1 cellular context compared by ENCODE assay signal in the genomic region with DNA sequence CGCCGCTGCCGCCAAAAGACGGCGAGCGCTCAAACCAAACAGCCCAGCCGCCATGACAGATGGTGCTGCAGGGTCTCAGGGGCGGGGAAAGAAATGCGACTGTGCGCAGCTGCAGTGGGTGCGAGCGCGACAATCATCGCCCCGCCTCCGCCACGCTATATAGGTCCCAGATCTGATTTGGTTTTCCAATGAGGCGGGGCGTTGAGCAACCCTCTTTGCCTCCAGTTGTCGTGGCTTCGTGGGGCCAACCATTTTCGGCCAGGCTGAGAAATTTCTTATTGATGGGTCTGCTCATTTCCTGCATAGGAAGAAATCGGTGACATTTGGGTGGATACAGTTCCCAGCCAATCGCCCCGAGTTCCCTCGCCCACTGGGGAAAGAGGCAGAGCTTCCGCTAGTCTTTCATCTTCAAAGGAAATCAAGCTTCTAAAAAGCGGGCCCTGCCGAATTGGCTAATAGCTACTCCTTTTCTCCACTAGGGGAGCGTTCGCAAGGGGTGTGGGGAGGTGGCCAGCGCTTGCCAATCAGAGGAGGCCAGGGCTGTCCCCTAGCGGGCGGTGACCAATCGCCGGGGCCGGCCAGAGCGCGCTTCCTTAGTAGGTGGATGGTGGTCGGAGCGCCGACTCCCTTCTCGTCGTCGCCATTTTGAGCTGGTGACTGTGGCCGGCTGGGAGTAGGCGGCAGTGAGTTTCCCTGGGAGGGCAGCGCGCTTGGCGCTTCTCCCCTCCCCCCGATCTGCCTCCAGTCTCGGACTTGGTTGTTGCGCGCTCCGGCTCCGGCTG.
TF ChIP-seq lines count a peak whose summit lies in the region.

Gene NDUFB11, minus strand, starts transcription at position 77 of the 782 bp plus-strand sequence. Its CDS starts 23 bp downstream, at position 54.
Gene RBM10, plus strand, starts transcription at position 596 of the 782 bp plus-strand sequence. CDS start 2,261 bp downstream, outside the sequence.

TF ChIP-seq in K562, 482 proteins besides CTCF, POLR2A, EP300 and RAD21 (continued from another document and continues in another):
- peak; percentile 47; the same call in 1 of the 2 replicates for TF ChIP-seq ZNF175 (CRISPR knock-in tag; IDR thresholded peaks at IDR 0.05; ENCODE audit: low read depth)
- TF ChIP-seq ZBED1 (IDR thresholded peaks at IDR 0.05): no peak
- TF ChIP-seq ZNF436 (CRISPR knock-in tag; IDR thresholded peaks at IDR 0.05): no peak
- no peak for TF ChIP-seq XRCC5 (IDR thresholded peaks at IDR 0.05; ENCODE audit: low read depth, low read length)
- peak; percentile 67 for TF ChIP-seq KDM5B (IDR thresholded peaks at IDR 0.05; ENCODE audit: insufficient replicate concordance, low read depth, low read length)
- TF ChIP-seq CAMTA2 (CRISPR knock-in tag; conservative IDR thresholded peaks at IDR 0.05): no peak
- no peak for TF ChIP-seq THRA (IDR thresholded peaks at IDR 0.05)
- peak; percentile 92 for TF ChIP-seq CEBPB (tag; IDR thresholded peaks at IDR 0.05)
- peak; percentile 95 for TF ChIP-seq EP400 (IDR thresholded peaks at IDR 0.05)
- no peak for TF ChIP-seq PHB2 (IDR thresholded peaks at IDR 0.05; ENCODE audit: low read depth)
- no peak for TF ChIP-seq ATF1 (CRISPR knock-in tag; IDR thresholded peaks at IDR 0.05)
- TF ChIP-seq ATF1 (tag; IDR thresholded peaks at IDR 0.05): peak; percentile 77
- TF ChIP-seq NFIC (IDR thresholded peaks at IDR 0.05): 0 out of 2 replicates have a peak, but pooled peaks have one; percentile 4
- TF ChIP-seq, protein P1, sequence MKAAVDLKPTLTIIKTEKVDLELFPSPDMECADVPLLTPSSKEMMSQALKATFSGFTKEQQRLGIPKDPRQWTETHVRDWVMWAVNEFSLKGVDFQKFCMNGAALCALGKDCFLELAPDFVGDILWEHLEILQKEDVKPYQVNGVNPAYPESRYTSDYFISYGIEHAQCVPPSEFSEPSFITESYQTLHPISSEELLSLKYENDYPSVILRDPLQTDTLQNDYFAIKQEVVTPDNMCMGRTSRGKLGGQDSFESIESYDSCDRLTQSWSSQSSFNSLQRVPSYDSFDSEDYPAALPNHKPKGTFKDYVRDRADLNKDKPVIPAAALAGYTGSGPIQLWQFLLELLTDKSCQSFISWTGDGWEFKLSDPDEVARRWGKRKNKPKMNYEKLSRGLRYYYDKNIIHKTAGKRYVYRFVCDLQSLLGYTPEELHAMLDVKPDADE (conservative IDR thresholded peaks at IDR 0.05; ENCODE audit: control insufficient read depth, low read depth, low read length): no peak
- TF ChIP-seq, protein P2, sequence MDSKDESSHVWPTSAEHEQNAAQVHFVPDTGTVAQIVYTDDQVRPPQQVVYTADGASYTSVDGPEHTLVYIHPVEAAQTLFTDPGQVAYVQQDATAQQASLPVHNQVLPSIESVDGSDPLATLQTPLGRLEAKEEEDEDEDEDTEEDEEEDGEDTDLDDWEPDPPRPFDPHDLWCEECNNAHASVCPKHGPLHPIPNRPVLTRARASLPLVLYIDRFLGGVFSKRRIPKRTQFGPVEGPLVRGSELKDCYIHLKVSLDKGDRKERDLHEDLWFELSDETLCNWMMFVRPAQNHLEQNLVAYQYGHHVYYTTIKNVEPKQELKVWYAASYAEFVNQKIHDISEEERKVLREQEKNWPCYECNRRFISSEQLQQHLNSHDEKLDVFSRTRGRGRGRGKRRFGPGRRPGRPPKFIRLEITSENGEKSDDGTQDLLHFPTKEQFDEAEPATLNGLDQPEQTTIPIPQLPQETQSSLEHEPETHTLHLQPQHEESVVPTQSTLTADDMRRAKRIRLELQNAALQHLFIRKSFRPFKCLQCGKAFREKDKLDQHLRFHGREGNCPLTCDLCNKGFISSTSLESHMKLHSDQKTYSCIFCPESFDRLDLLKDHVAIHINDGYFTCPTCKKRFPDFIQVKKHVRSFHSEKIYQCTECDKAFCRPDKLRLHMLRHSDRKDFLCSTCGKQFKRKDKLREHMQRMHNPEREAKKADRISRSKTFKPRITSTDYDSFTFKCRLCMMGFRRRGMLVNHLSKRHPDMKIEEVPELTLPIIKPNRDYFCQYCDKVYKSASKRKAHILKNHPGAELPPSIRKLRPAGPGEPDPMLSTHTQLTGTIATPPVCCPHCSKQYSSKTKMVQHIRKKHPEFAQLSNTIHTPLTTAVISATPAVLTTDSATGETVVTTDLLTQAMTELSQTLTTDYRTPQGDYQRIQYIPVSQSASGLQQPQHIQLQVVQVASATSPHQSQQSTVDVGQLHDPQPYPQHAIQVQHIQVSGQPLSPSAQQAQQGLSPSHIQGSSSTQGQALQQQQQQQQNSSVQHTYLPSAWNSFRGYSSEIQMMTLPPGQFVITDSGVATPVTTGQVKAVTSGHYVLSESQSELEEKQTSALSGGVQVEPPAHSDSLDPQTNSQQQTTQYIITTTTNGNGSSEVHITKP (IDR thresholded peaks at IDR 0.05; ENCODE audit: partially characterized antibody): peak; percentile 90
- no peak for TF ChIP-seq IRF2 (CRISPR knock-in tag; IDR thresholded peaks at IDR 0.05)
- no peak for TF ChIP-seq CCAR2 (IDR thresholded peaks at IDR 0.05; ENCODE audit: low read depth, low read length)
- peak; percentile 92 for TF ChIP-seq TAF1 (IDR thresholded peaks at IDR 0.05; ENCODE audit: control insufficient read depth, extremely low read depth, insufficient read depth, low read length, severe bottlenecking)
- TF ChIP-seq NRF1 (conservative IDR thresholded peaks at IDR 0.05 in 1 of 2, IDR thresholded peaks at IDR 0.05 in 1 of 2): peak; percentile 94
- peak; percentile 74 for TF ChIP-seq ASH1L (IDR thresholded peaks at IDR 0.05; ENCODE audit: borderline replicate concordance, low read depth, partially characterized antibody)
- no peak for TF ChIP-seq HNRNPL (IDR thresholded peaks at IDR 0.05; ENCODE audit: low read depth, low read length)
- TF ChIP-seq NR2F6 (CRISPR knock-in tag; IDR thresholded peaks at IDR 0.05): no peak
- TF ChIP-seq ZNF395 (CRISPR knock-in tag; IDR thresholded peaks at IDR 0.05): no peak
- TF ChIP-seq ZNF124 (CRISPR knock-in tag; IDR thresholded peaks at IDR 0.05): no peak
- TF ChIP-seq WHSC1 (IDR thresholded peaks at IDR 0.05; ENCODE audit: low read length): no peak
- TF ChIP-seq ZNF79 (CRISPR knock-in tag; IDR thresholded peaks at IDR 0.05; ENCODE audit: low read depth): no peak
- TF ChIP-seq ZFP91 (CRISPR knock-in tag; IDR thresholded peaks at IDR 0.05): no peak
- no peak for TF ChIP-seq HNRNPH1 (optimal IDR thresholded peaks at IDR 0.05; ENCODE audit: low read depth, low read length)
- peak in 1 of 2 experiments; percentile 66; a peak in 2 of 4 replicates for TF ChIP-seq NONO (IDR thresholded peaks at IDR 0.05; ENCODE audit: low read depth in 2 of 2, low read length in 1 of 2)
- TF ChIP-seq ZBTB7A (IDR thresholded peaks at IDR 0.05; ENCODE audit: borderline replicate concordance, control insufficient read depth, low read depth, low read length): no peak; the same call in 1 of the 2 replicates
- TF ChIP-seq HCFC1 (IDR thresholded peaks at IDR 0.05; ENCODE audit: low read depth, low read length): no peak
- no peak for TF ChIP-seq PCBP1 (IDR thresholded peaks at IDR 0.05; ENCODE audit: low read depth, low read length, poor library complexity, severe bottlenecking)
- peak in 1 of 2 experiments; percentile 59; a peak in 1 of 4 replicates for TF ChIP-seq SRF (CRISPR knock-in tag; IDR thresholded peaks at IDR 0.05)
- peak; percentile 90 for TF ChIP-seq MGA (IDR thresholded peaks at IDR 0.05)
- TF ChIP-seq RFX1 (IDR thresholded peaks at IDR 0.05): no peak
- TF ChIP-seq MTA3 (IDR thresholded peaks at IDR 0.05; ENCODE audit: borderline replicate concordance): peak; percentile 26; the same call in 1 of the 2 replicates
- no peak for TF ChIP-seq CHD2 (IDR thresholded peaks at IDR 0.05; ENCODE audit: low read depth, low read length)
